8 cellular contexts compared by ENCODE assay signal in the genomic region with DNA sequence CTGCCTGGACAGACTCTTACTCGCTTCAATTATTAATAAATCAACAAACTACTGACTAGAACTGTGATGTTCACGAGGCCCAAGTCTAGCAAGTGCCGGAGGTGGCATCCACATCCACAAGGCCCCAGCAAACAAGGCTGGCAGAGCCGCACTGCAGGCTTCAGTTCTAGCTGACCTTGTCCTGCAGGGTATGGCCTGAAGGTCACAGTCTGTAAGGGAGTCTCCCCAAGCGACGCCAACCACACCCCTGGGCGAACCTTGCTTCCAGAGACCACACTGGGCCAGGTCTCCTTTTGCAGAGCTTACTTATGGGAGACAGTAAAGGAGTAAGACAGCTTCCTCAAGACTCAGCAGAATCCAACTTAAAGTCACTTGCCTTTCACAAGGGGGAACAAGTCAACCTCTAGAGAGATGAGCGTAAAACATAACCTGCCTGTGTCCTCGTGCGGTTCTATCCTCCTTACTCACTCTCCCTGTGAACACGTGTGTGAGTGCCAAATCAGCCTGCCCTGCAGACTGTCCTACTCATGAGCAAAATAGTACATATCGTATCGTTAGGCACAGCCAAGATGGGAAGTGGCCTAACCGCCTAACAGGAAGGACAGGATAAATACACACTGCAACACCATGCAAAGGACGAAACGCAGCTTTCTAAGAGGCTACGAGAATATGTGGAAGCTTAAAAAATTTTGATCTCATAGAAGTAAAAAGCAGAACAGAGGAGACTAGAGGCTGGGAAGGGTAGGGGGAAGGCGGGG. TPM values are rescaled to one million over a fixed set of nuclear protein-coding genes. Genes with fewer than 3 reads are reported as not detected.
A peak's percentile ranks its signal among the peaks of the same experiment; 100 is the strongest.
DNase-seq lines count a peak whose midpoint lies in the region; ATAC-seq, FAIRE-seq and TF ChIP-seq lines count a peak whose summit lies in the region.

No MANE protein-coding gene starts in this region.

- H3K27ac ChIP-seq in left ventricle myocardium inferior (replicated peaks) (peak overlapping the region; percentile 91), small intestine (ENCODE audit: low read depth in 1 of 2, low read length in 1 of 2) (peak overlapping the region; percentile 38 to 89)

- H3K4me1 ChIP-seq in left ventricle myocardium inferior (peaks cover 100% of the 10 kb centered on the region), small intestine (ENCODE audit: control insufficient read depth in 2 of 2, insufficient read depth in 1 of 2, low read depth in 1 of 2, low read length in 1 of 2) (peaks cover 25 to 45% of the 10 kb centered on the region in 2 donors)

- 60 to 63% (median 60%) methylated on average over 18 of the region's 18 CpGs for WGBS in small intestine, 3 donors

- peak overlapping the region; percentile 88 to 98 (median 98) for H3K27ac Mint-ChIP-seq in IgD-negative memory B cell
- peak overlapping the region; percentile 30; the same call in 1 of the 2 replicates for H3K27ac Mint-ChIP-seq in WTC11

- H3K27me3 Mint-ChIP-seq in IgD-negative memory B cell (no peaks in the 10 kb centered on the region), WTC11 (ENCODE audit: low read depth) (no peaks in the 10 kb centered on the region)

- POLR2A ChIA-PET in WTC11 (lab: Charles Lee): no interaction called here

- H3K36me3 Mint-ChIP-seq in IgD-negative memory B cell (peaks cover 1% of the 10 kb centered on the region), WTC11 (no peaks in the 10 kb centered on the region)

- peak overlapping the region in 3 of 4 donors; percentile 71 to 84 (median 83) for H3K4me3 Mint-ChIP-seq in IgD-negative memory B cell
- H3K4me3 Mint-ChIP-seq in WTC11: no peak overlapping the region

- H3K4me3 ChIP-seq in left ventricle myocardium inferior (no peak overlapping the region), small intestine (ENCODE audit: low read depth in 1 of 2, low read length in 2 of 2) (no peak overlapping the region)

- no peaks in the 10 kb centered on the region for H3K9me3 ChIP-seq in left ventricle myocardium inferior (replicated peaks)
- H3K9me3 ChIP-seq in small intestine (ENCODE audit: control insufficient read depth, low read depth): no peaks in the 10 kb centered on the region

- no peaks in the 10 kb centered on the region for H3K9me3 Mint-ChIP-seq in IgD-negative memory B cell
- H3K9me3 Mint-ChIP-seq in WTC11: no peaks in the 10 kb centered on the region

- CTCF ChIA-PET in WTC11 (lab: Charles Lee): interaction anchor here (0.7 to 1.5 kb wide), 2 partner anchors 16 to 20 kb away, joined by 3 to 7 read pairs; no protein-coding TSS in a partner anchor

- no peak for DNase-seq in WTC11 (ENCODE audit: low spot score)
- DNase-seq in left ventricle myocardium inferior: peak; percentile 67
- peak; percentile 51 for DNase-seq in small intestine
- no peak for DNase-seq in NCI-H748 (lab: John Stamatoyannopoulos, UW; ENCODE audit: unreplicated experiment)
- DNase-seq in NCI-H2227 (lab: John Stamatoyannopoulos, UW; ENCODE audit: unreplicated experiment): no peak
- no peak for DNase-seq in RCC 7860 (ENCODE audit: low spot score)
- no peak for DNase-seq in ureter (ENCODE audit: low spot score)

- FAIRE-seq in small intestine (lab: Jason Lieb, UNC) (no peak), RCC 7860 (lab: Jason Lieb, UNC) (no peak)

- no peaks in the 10 kb centered on the region for H3K27me3 ChIP-seq in left ventricle myocardium inferior (ENCODE audit: low read depth)
- H3K27me3 ChIP-seq in small intestine (ENCODE audit: control insufficient read depth in 2 of 2, insufficient read depth in 2 of 2, low read length in 2 of 2): no peaks in the 10 kb centered on the region

- H3K4me1 Mint-ChIP-seq in IgD-negative memory B cell (peaks cover 59 to 84% (median 78%) of the 10 kb centered on the region in 3 donors), WTC11 (peaks cover 29% of the 10 kb centered on the region)

- intact Hi-C loops in left ventricle myocardium inferior (cut with micrococcal nuclease): no loop called here

- H3K36me3 ChIP-seq in left ventricle myocardium inferior (no peaks in the 10 kb centered on the region), small intestine (ENCODE audit: control insufficient read depth in 2 of 2, insufficient read depth in 2 of 2, low read length in 2 of 2) (no peaks in the 10 kb centered on the region)

- TF ChIP-seq CTCF in WTC11 (IDR thresholded peaks at IDR 0.05) (no peak), left ventricle myocardium inferior (IDR thresholded peaks at IDR 0.05; ENCODE audit: borderline replicate concordance) (no peak)

- ATAC-seq in WTC11: no peak

TF ChIP-seq in WTC11, 78 proteins besides CTCF, POLR2A, EP300 and RAD21:
- TF ChIP-seq GRHL2 (CRISPR knock-in tag; IDR thresholded peaks at IDR 0.05; ENCODE audit: insufficient replicate concordance, severe bottlenecking) (no peak), FOXK1 (CRISPR knock-in tag; IDR thresholded peaks at IDR 0.05) (no peak)
- TF ChIP-seq, protein P1, sequence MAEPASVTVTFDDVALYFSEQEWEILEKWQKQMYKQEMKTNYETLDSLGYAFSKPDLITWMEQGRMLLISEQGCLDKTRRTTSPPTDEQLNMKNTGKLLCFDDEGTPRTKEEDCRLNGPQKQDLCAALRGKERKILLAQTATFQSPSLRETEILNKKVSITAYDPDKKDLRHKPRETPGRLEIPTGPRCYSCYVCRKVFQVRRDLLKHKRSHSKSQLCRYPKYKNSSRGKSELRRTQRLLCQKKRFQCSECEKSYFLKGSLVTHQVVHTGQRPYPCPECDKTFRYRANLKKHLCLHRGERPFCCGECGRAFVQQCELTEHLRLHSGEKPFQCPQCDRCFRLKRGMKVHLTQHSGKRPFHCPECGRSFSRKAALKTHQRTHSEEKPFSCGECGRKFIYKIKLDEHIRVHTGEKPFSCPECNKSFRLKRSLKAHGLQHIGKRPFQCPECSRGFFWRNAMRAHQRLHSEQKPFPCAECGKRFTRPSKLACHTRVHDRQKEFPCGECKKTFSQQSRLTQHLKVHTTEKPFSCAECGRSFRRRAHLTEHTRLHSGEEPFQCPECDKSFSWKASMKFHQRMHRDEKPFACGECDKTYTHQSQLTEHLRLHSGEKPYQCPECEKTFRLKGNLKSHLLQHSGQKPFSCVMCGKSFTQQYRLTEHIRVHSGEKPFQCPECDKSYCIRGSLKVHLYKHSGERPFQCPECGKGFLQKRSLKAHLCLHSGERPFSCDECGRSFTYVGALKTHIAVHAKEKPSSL (CRISPR knock-in tag; conservative IDR thresholded peaks at IDR 0.05): no peak
- TF ChIP-seq, protein P2, sequence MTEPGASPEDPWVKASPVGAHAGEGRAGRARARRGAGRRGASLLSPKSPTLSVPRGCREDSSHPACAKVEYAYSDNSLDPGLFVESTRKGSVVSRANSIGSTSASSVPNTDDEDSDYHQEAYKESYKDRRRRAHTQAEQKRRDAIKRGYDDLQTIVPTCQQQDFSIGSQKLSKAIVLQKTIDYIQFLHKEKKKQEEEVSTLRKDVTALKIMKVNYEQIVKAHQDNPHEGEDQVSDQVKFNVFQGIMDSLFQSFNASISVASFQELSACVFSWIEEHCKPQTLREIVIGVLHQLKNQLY (CRISPR knock-in tag; IDR thresholded peaks at IDR 0.05): no peak
- TF ChIP-seq, protein P3, sequence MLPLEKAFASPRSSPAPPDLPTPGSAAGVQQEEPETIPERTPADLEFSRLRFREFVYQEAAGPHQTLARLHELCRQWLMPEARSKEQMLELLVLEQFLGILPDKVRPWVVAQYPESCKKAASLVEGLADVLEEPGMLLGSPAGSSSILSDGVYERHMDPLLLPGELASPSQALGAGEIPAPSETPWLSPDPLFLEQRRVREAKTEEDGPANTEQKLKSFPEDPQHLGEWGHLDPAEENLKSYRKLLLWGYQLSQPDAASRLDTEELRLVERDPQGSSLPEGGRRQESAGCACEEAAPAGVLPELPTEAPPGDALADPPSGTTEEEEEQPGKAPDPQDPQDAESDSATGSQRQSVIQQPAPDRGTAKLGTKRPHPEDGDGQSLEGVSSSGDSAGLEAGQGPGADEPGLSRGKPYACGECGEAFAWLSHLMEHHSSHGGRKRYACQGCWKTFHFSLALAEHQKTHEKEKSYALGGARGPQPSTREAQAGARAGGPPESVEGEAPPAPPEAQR (CRISPR knock-in tag; IDR thresholded peaks at IDR 0.05): no peak

RNA-seq across cellular contexts. Expression of a gene that starts 22.7 kb away (rescaled TPM):
- polyA plus RNA-seq in IgD-negative memory B cell (48.9 TPM), small intestine (10 to 100 TPM; 15.1 to 30.2 (median 18.8) TPM)
- total RNA-seq in WTC11 (2021) (18.7 to 21.3 TPM (median 19.9 TPM) in 3 replicates), left ventricle myocardium inferior (53.4 TPM), ureter (38.8 TPM)

Comparison
In these comparisons a context has a peak if more than half of its experiments do, and no peak if none do; other contexts are left out.
1. DNase-seq: peak in left ventricle myocardium inferior (single experiment) and small intestine (single experiment); none in WTC11 (single experiment), NCI-H748 (single experiment), NCI-H2227 (single experiment), RCC 7860 (single experiment) and ureter (single experiment).